Comparison of ENCODE assay signal across 1 cellular context in genomic region chr12:57138526-57139272, GRCh38.
TF ChIP-seq lines count a peak whose summit lies in the region.

No MANE protein-coding gene starts in this region.

TF ChIP-seq in HepG2, 621 proteins besides CTCF, POLR2A, EP300 and RAD21 (continued from another document):
- peak; percentile 66; the same call in 1 of the 2 replicates for TF ChIP-seq HIC2 (CRISPR knock-in tag; IDR thresholded peaks at IDR 0.05; ENCODE audit: low read depth)
- TF ChIP-seq THAP11 (CRISPR knock-in tag; IDR thresholded peaks at IDR 0.05): no peak
- TF ChIP-seq MXD4 (CRISPR knock-in tag; IDR thresholded peaks at IDR 0.05): no peak
- TF ChIP-seq, protein P1, sequence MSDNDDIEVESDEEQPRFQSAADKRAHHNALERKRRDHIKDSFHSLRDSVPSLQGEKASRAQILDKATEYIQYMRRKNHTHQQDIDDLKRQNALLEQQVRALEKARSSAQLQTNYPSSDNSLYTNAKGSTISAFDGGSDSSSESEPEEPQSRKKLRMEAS (IDR thresholded peaks at IDR 0.05): no peak; the same call in 1 of the 2 replicates
- TF ChIP-seq GATA4 (IDR thresholded peaks at IDR 0.05; ENCODE audit: borderline replicate concordance, low read depth): no peak
- no peak for TF ChIP-seq ZNF331 (CRISPR knock-in tag; IDR thresholded peaks at IDR 0.05)
- no peak for TF ChIP-seq ZNF3 (CRISPR knock-in tag; IDR thresholded peaks at IDR 0.05)
- TF ChIP-seq ZNF263 (CRISPR knock-in tag; IDR thresholded peaks at IDR 0.05): no peak
- TF ChIP-seq, protein P2, sequence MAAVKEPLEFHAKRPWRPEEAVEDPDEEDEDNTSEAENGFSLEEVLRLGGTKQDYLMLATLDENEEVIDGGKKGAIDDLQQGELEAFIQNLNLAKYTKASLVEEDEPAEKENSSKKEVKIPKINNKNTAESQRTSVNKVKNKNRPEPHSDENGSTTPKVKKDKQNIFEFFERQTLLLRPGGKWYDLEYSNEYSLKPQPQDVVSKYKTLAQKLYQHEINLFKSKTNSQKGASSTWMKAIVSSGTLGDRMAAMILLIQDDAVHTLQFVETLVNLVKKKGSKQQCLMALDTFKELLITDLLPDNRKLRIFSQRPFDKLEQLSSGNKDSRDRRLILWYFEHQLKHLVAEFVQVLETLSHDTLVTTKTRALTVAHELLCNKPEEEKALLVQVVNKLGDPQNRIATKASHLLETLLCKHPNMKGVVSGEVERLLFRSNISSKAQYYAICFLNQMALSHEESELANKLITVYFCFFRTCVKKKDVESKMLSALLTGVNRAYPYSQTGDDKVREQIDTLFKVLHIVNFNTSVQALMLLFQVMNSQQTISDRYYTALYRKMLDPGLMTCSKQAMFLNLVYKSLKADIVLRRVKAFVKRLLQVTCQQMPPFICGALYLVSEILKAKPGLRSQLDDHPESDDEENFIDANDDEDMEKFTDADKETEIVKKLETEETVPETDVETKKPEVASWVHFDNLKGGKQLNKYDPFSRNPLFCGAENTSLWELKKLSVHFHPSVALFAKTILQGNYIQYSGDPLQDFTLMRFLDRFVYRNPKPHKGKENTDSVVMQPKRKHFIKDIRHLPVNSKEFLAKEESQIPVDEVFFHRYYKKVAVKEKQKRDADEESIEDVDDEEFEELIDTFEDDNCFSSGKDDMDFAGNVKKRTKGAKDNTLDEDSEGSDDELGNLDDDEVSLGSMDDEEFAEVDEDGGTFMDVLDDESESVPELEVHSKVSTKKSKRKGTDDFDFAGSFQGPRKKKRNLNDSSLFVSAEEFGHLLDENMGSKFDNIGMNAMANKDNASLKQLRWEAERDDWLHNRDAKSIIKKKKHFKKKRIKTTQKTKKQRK (IDR thresholded peaks at IDR 0.05; ENCODE audit: low read length): no peak
- no peak for TF ChIP-seq ISL2 (CRISPR knock-in tag; IDR thresholded peaks at IDR 0.05)
- TF ChIP-seq SP2 (CRISPR knock-in tag; IDR thresholded peaks at IDR 0.05): no peak
- no peak for TF ChIP-seq TP53 (CRISPR knock-in tag; conservative IDR thresholded peaks at IDR 0.05)
- peak; percentile 80 for TF ChIP-seq HNF4A (CRISPR knock-in tag; IDR thresholded peaks at IDR 0.05)
- TF ChIP-seq ADNP (CRISPR knock-in tag; IDR thresholded peaks at IDR 0.05): no peak
- TF ChIP-seq REXO4 (CRISPR knock-in tag; IDR thresholded peaks at IDR 0.05; ENCODE audit: borderline replicate concordance): no peak
- TF ChIP-seq CEBPG (CRISPR knock-in tag; IDR thresholded peaks at IDR 0.05): peak; percentile 53
- no peak for TF ChIP-seq NAIF1 (CRISPR knock-in tag; IDR thresholded peaks at IDR 0.05; ENCODE audit: borderline replicate concordance)
- 0 out of 2 replicates have a peak, but pooled peaks have one; percentile 20 for TF ChIP-seq ZNF772 (CRISPR knock-in tag; IDR thresholded peaks at IDR 0.05)
- TF ChIP-seq NFIC (IDR thresholded peaks at IDR 0.05; ENCODE audit: low read length): no peak
- TF ChIP-seq, protein P3, sequence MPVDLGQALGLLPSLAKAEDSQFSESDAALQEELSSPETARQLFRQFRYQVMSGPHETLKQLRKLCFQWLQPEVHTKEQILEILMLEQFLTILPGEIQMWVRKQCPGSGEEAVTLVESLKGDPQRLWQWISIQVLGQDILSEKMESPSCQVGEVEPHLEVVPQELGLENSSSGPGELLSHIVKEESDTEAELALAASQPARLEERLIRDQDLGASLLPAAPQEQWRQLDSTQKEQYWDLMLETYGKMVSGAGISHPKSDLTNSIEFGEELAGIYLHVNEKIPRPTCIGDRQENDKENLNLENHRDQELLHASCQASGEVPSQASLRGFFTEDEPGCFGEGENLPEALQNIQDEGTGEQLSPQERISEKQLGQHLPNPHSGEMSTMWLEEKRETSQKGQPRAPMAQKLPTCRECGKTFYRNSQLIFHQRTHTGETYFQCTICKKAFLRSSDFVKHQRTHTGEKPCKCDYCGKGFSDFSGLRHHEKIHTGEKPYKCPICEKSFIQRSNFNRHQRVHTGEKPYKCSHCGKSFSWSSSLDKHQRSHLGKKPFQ (CRISPR knock-in tag; IDR thresholded peaks at IDR 0.05; ENCODE audit: insufficient replicate concordance): no peak
